Comparison of ENCODE assay signal across 22 cellular contexts in the genomic region with DNA sequence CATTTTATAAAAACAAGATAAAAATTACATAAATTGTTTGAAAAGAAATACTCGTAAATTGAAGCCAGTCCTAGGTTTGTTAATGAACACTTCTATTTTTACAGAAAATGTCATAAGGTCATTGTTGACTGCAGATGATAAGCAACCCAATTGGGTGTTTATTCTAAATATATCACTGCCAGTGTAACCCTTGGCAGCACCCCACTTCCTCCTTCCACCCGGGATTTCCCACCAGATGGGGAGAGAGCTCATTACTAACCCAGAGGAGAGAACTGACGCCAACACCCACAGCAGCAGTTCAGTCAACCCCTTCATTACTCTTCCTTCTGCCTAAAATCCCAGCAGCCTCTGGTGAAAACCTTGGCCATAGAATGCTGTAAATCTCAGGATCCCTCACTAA.
DNase-seq lines count a peak whose midpoint lies in the region; ATAC-seq and FAIRE-seq lines count a peak whose summit lies in the region.
"Had no signal": no experiment of that assay in that cellular context is flagged by ENCODE, and none has a peak within 500 bp of the region (broad histone marks: within the 10 kb centered on the region; RNA-seq: fewer than 3 reads in every experiment).

No MANE protein-coding gene starts in this region.

- FAIRE-seq in islet of Langerhans (lab: Jason Lieb, UNC), result peak; percentile 73
- FAIRE-seq: HepG2, urothelium cell line had no signal

- no peak for DNase-seq in NCI-H2081 treated with DMSO at 0.1 percent for 48 hours (lab: John Stamatoyannopoulos, UW)
- DNase-seq in activated CD4-positive, CD25-positive, alpha-beta regulatory T cell treated with anti-CD3 and anti-CD28 coated beads, Interleukin-2, amount 50 U/mL, for 72 hours, result no peak
- no peak for DNase-seq in activated CD4-positive, alpha-beta T cell treated with anti-CD3 and anti-CD28 coated beads for 4 hours
- DNase-seq in G401 (ENCODE audit: low spot score), result no peak
- DNase-seq: activated CD4-positive, alpha-beta T cell treated with anti-CD3 and anti-CD28 coated beads for 36 hours; activated CD8-positive, alpha-beta memory T cell treated with anti-CD3 and anti-CD28 coated beads, Interleukin-2, amount 10 ng/mL, durations not matched to agents 7 days and 5 days; body of pancreas; COR-L47; effector memory CD4-positive, alpha-beta T cell; left colon; natural killer cell; NCI-H1105; SW 1271 had no signal

- in situ Hi-C loops in G401 (cut with HindIII; ENCODE audit: low sequenced_read_pairs), result no loop called here

- peak; percentile 52 for ATAC-seq in GM18858 (IDR thresholded peaks at IDR 0.05; ENCODE audit: unreplicated experiment)
- peak; percentile 56 for ATAC-seq in GM21447 (IDR thresholded peaks at IDR 0.05; ENCODE audit: unreplicated experiment)
- ATAC-seq in HG03342 (IDR thresholded peaks at IDR 0.05; ENCODE audit: unreplicated experiment), result peak; percentile 45
- ATAC-seq: activated CD4-positive, alpha-beta T cell treated with anti-CD3 and anti-CD28 coated beads for 36 hours; activated CD8-positive, alpha-beta memory T cell treated with anti-CD3 and anti-CD28 coated beads, Interleukin-2, amount 10 ng/mL, durations not matched to agents 7 days and 5 days; body of pancreas; GM23338; HepG2; left colon; natural killer cell; Right ventricle myocardium inferior; stimulated activated effector memory CD8-positive, alpha-beta T cell treated with anti-CD3 and anti-CD28 coated beads, Interleukin-12 subunit alpha, Interleukin-12 subunit beta, amount 100 ng/mL, for 72 hours had no signal
